In the genomic region with DNA sequence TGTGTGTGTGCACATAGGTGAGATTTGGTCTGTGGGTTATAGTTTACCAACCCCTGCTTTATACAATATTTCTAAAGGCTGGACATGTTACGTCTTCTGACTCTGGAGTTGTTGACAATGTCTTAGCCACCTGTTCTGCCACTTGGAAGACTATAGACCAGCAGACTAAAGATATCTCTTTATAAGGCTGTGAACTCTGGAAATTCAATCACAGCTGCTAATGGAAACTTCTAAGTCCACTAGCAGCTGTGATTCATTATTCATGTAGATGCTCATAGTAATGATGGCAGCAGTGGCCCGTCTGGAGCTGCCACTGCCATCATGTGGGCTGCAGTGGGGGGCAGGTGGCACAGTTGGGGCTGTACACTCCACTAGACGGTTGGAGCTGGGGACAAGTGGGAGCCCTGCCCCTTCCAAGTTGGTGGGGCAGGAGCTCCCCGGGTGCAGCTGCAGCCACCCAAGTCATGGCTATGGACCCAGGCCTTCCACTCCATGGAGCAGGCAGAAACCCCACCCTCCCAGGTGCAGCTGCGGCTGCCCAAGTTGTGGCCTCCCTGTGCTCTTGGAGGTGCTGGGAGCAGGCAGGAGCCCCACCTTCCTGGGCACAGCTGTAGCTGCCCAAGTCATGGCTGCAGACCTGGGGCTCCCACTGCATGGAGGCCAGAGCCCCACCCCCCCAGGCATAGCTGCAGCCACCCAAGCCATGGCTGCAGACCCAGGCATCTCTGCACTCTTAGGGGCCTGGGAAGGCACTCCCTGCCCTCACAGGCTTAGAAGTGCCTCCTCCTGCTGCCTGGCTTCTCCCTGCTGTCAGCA, we compare ENCODE assay signal across 18 cellular contexts. TPM values are rescaled to one million over a fixed set of nuclear protein-coding genes. Genes with fewer than 3 reads are reported as not detected.
DNase-seq lines count a peak whose midpoint lies in the region; ATAC-seq, FAIRE-seq and TF ChIP-seq lines count a peak whose summit lies in the region.
"Had no signal": no experiment of that assay in that cellular context is flagged by ENCODE, and none has a peak within 500 bp of the region (broad histone marks: within the 10 kb centered on the region; RNA-seq: fewer than 3 reads in every experiment).

No MANE protein-coding gene starts in this region.

- H3K9me3 Mint-ChIP-seq in stimulated activated naive CD8-positive, alpha-beta T cell treated with anti-CD3 and anti-CD28 coated beads, Interleukin-15, amount 100 ng/mL, for 72 hours = no peaks in the 10 kb centered on the region

- intact Hi-C loops in cardiac septum (cut with DNase I) (loop anchor here (5.0 kb wide), 1 partner anchor 155 kb away; no protein-coding TSS in a partner anchor), posterior vena cava (cut with DNase I) (no loop called here)

- no peaks in the 10 kb centered on the region for H3K36me3 ChIP-seq in right atrium auricular region

- no peaks in the 10 kb centered on the region for H3K4me1 ChIP-seq in right atrium auricular region
- H3K4me1 ChIP-seq: BLaER1 had no signal

- H3K9me3 ChIP-seq in right atrium auricular region = no peaks in the 10 kb centered on the region

- peaks cover 0 to 3% of the 10 kb centered on the region in 2 donors for H3K27me3 ChIP-seq in right atrium auricular region
- H3K27me3 ChIP-seq: BLaER1 had no signal

- TF ChIP-seq CTCF in right atrium auricular region (IDR thresholded peaks at IDR 0.05) = no peak

- ATAC-seq in stimulated activated naive CD8-positive, alpha-beta T cell treated with anti-CD3 and anti-CD28 coated beads, Interleukin-15, amount 100 ng/mL, for 72 hours = no peak
- ATAC-seq: GM12878 had no signal

- peak; percentile 30 for DNase-seq in right atrium auricular region (ENCODE audit: low spot score)
- no peak for DNase-seq in cardiac septum (ENCODE audit: low spot score)
- DNase-seq in myocyte (ENCODE audit: low read depth) = peak; percentile 92
- DNase-seq in posterior vena cava (ENCODE audit: low spot score) = peak; percentile 66
- DNase-seq in urothelium cell line (ENCODE audit: low spot score) = no peak
- no peak for DNase-seq in HTR-8/SVneo (ENCODE audit: insufficient read length, low spot score)
- DNase-seq in NCI-H1417 treated with DMSO at 0.1 percent for 48 hours (lab: John Stamatoyannopoulos, UW) = no peak
- DNase-seq in stimulated activated naive CD8-positive, alpha-beta T cell treated with anti-CD3 and anti-CD28 coated beads, Interleukin-15, amount 100 ng/mL, for 72 hours = no peak
- DNase-seq: 8988T; AML-193; CD8-positive, alpha-beta memory T cell; DMS79; GOT3; H9 had no signal

- H3K27ac Mint-ChIP-seq in stimulated activated naive CD8-positive, alpha-beta T cell treated with anti-CD3 and anti-CD28 coated beads, Interleukin-15, amount 100 ng/mL, for 72 hours = peak overlapping the region in 1 of 2 donors; percentile 80
- H3K27ac Mint-ChIP-seq: CD8-positive, alpha-beta memory T cell had no signal

- no peak overlapping the region for H3K4me3 Mint-ChIP-seq in stimulated activated naive CD8-positive, alpha-beta T cell treated with anti-CD3 and anti-CD28 coated beads, Interleukin-15, amount 100 ng/mL, for 72 hours
- H3K4me3 Mint-ChIP-seq: CD8-positive, alpha-beta memory T cell; H9 had no signal

- H3K4me1 Mint-ChIP-seq in stimulated activated naive CD8-positive, alpha-beta T cell treated with anti-CD3 and anti-CD28 coated beads, Interleukin-15, amount 100 ng/mL, for 72 hours = peaks cover 7% of the 10 kb centered on the region

- FAIRE-seq in urothelium cell line (lab: Jason Lieb, UNC) (no peak), HTR-8/SVneo (lab: Jason Lieb, UNC) (no peak)
- FAIRE-seq: GM12878, GM18507 had no signal

- H3K27ac ChIP-seq in right atrium auricular region = no peak overlapping the region
- H3K27ac ChIP-seq: BLaER1 had no signal

- H3K4me3 ChIP-seq in right atrium auricular region = no peak overlapping the region
- H3K4me3 ChIP-seq: BLaER1, GM12878 had no signal

- peaks cover 30% of the 10 kb centered on the region for H3K27me3 Mint-ChIP-seq in stimulated activated naive CD8-positive, alpha-beta T cell treated with anti-CD3 and anti-CD28 coated beads, Interleukin-15, amount 100 ng/mL, for 72 hours

RNA-seq across cellular contexts. Expression of gene IGFL4, which starts 8.8 kb away (rescaled TPM):
- total RNA-seq in right atrium auricular region = not detected
- not detected for total RNA-seq in cardiac septum
- total RNA-seq in myocyte = 0.10 and 0.91 TPM in 2 replicates
- 0.67 TPM for polyA plus RNA-seq in myocyte (2012)
- total RNA-seq in posterior vena cava = not detected
- total RNA-seq: CD8-positive, alpha-beta memory T cell; G401; GM12878 had no signal
- polyA plus RNA-seq: CD8-positive, alpha-beta memory T cell; GM12878 had no signal

RNA-seq across cellular contexts. Expression of gene PGLYRP1, which starts 9.1 kb away (rescaled TPM):
- total RNA-seq in right atrium auricular region (not detected), cardiac septum (0.59 TPM), myocyte (not detected in 2 replicates), posterior vena cava (not detected)
- polyA plus RNA-seq in myocyte (2012) = 0.30 TPM
- total RNA-seq: CD8-positive, alpha-beta memory T cell; G401; GM12878; H9 had no signal
- polyA plus RNA-seq: CD8-positive, alpha-beta memory T cell had no signal

RNA-seq across cellular contexts. Expression of gene CCDC61, which starts 36.7 kb away (rescaled TPM):
- total RNA-seq in right atrium auricular region (1 to 10 TPM; 5.3 to 7.8 TPM), cardiac septum (10.4 TPM), myocyte (7.0 and 10.9 TPM in 2 replicates), posterior vena cava (10 to 100 TPM in 1 of 2 donors, 1 to 10 TPM in 1; 10.0 to 12.9 TPM)
- 7.1 TPM for polyA plus RNA-seq in myocyte (2012)

RNA-seq across cellular contexts. Expression of gene NOVA2, which starts 58.3 kb away (rescaled TPM):
- total RNA-seq in right atrium auricular region (1 to 10 TPM; 1.5 to 3.9 TPM), cardiac septum (5.9 TPM), myocyte (not detected in 2 replicates), posterior vena cava (1 to 10 TPM; 7.9 to 8.0 TPM)
- not detected for polyA plus RNA-seq in myocyte (2012)
- total RNA-seq: CD8-positive, alpha-beta memory T cell; G401 had no signal
- polyA plus RNA-seq: CD8-positive, alpha-beta memory T cell had no signal

Comparison
In these comparisons a context has a peak if more than half of its experiments do, and no peak if none do; other contexts are left out.
1. DNase-seq: peak in right atrium auricular region (single experiment), myocyte (single experiment) and posterior vena cava (single experiment); none in cardiac septum (single experiment), urothelium cell line (single experiment), HTR-8/SVneo (single experiment), NCI-H1417 treated with DMSO at 0.1 percent for 48 hours (single experiment) and stimulated activated naive CD8-positive, alpha-beta T cell treated with anti-CD3 and anti-CD28 coated beads, Interleukin-15, amount 100 ng/mL, for 72 hours (0 of 2).